ENCODE assay signal across 34 cellular contexts in genomic region chr4:64960516-64960915, GRCh38.
"Had no signal": no experiment of that assay in that cellular context is flagged by ENCODE, and none has a peak within 500 bp of the region (broad histone marks: within the 10 kb centered on the region; RNA-seq: fewer than 3 reads in every experiment).

No MANE protein-coding gene starts in this region.

- DNase-seq: activated effector memory CD4-positive, alpha-beta T cell treated with anti-CD3 and anti-CD28 coated beads, Interleukin-2, amount 50 U/mL, for 16 hours; activated effector memory CD4-positive, alpha-beta T cell treated with Interleukin-2 at 50 U/mL for 16 hours; activated gamma-delta T cell; activated gamma-delta T cell treated with Interleukin-2 at 50 U/mL for 16 hours; activated naive CD4-positive, alpha-beta T cell; activated naive CD4-positive, alpha-beta T cell treated with anti-CD3 and anti-CD28 coated beads for 36 hours; activated naive CD4-positive, alpha-beta T cell treated with anti-CD3 and anti-CD28 coated beads, Interleukin-2, amount 10 ng/mL, durations not matched to agents 7 days and 5 days; activated naive CD4-positive, alpha-beta T cell treated with anti-CD3 and anti-CD28 coated beads, Interleukin-2, amount 50 U/mL, for 16 hours; activated naive CD4-positive, alpha-beta T cell treated with Interleukin-2 at 50 U/mL for 16 hours; activated naive CD8-positive, alpha-beta T cell treated with anti-CD3 and anti-CD28 coated beads for 36 hours; activated naive CD8-positive, alpha-beta T cell treated with anti-CD3 and anti-CD28 coated beads, Interleukin-2, amount 10 ng/mL, durations not matched to agents 7 days and 5 days; activated naive CD8-positive, alpha-beta T cell treated with anti-CD3 and anti-CD28 coated beads, Interleukin-2, amount 50 U/mL, for 24 hours; activated T-cell treated with anti-CD3 and anti-CD28 coated beads, Interleukin-2, amount 50 U/mL, for 1 hour; activated T-cell treated with anti-CD3 and anti-CD28 coated beads, Interleukin-2, amount 50 U/mL, for 24 hours; activated T-cell treated with anti-CD3 and anti-CD28 coated beads, Interleukin-2, amount 50 U/mL, for 4 hours; activated T-cell treated with anti-CD3 and anti-CD28 coated beads, Interleukin-2, amount 50 U/mL, for 48 hours; activated T-cell treated with anti-CD3 and anti-CD28 coated beads, Interleukin-2, amount 50 U/mL, for 72 hours; adrenal gland; amniotic stem cell; amygdala; anterior cingulate cortex; aorta; body of pancreas; brain microvascular endothelial cell; caudate nucleus; central memory CD4-positive, alpha-beta T cell; cerebellar nuclear complex had no signal

- FAIRE-seq: astrocyte, bronchial epithelial cell had no signal

- H3K9me3 ChIP-seq: adrenal gland, ascending aorta, body of pancreas had no signal

- H3K4me1 ChIP-seq: adrenal gland, ascending aorta, body of pancreas, breast epithelium had no signal

- H3K4me3 ChIP-seq: adrenal gland, ascending aorta, body of pancreas, breast epithelium, cardiac muscle cell had no signal

- H3K27me3 ChIP-seq: adrenal gland, ascending aorta, body of pancreas, brain microvascular endothelial cell, breast epithelium, cardiac muscle cell had no signal

- ATAC-seq: activated naive CD4-positive, alpha-beta T cell treated with anti-CD3 and anti-CD28 coated beads, Interleukin-2, amount 50 U/mL, for 72 hours; activated naive CD8-positive, alpha-beta T cell treated with anti-CD3 and anti-CD28 coated beads, Interleukin-2, amount 50 U/mL, for 24 hours; activated T-cell treated with anti-CD3 and anti-CD28 coated beads, Interleukin-2, amount 50 U/mL, for 4 hours; activated T-cell treated with anti-CD3 and anti-CD28 coated beads, Interleukin-2, amount 50 U/mL, for 72 hours; activated T-helper 17 cell treated with anti-CD3 and anti-CD28 coated beads, Interleukin-2, amount 50 U/mL, for 72 hours; body of pancreas had no signal

- H3K36me3 ChIP-seq: adrenal gland, ascending aorta, brain microvascular endothelial cell, cardiac muscle cell had no signal

- H3K27ac ChIP-seq: adrenal gland, ascending aorta, body of pancreas, brain microvascular endothelial cell, breast epithelium, cardiac muscle cell had no signal
